ENCODE assay signal across 11 cellular contexts in the genomic region with DNA sequence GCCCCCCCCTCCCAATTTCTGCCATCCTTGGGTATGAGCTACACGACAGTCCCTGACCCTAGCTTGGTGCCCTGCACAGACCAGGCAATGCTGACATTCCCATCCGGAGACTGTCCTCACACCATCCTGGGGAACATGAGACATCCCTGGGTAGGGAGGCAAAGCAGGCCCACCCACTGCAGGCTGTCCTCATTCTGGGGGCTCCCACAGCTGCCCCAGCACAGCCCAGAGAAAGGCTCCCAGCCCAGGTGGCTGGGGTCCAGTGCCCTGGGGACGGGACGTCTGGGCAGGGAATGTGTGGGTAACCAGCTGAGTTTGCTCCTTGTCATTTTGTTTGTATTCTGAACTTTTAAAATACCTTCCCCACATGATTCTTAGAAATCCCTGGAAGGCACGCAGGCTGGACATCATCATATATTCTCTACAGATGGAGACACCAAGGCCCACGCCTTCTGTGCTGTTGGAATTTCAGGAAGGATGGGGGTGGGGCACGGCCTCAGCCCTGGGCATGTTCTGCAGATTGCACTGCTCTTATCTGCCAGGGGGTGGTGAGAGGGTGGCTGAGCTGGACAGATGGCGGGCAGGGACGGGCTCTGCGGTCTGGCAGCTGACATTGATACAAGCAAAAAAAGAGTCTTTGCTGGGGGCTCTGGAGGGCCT. TPM values are rescaled to one million over a fixed set of nuclear protein-coding genes. Genes with fewer than 3 reads are reported as not detected.
DNase-seq lines count a peak whose midpoint lies in the region; ATAC-seq and TF ChIP-seq lines count a peak whose summit lies in the region.
"Had no signal": no experiment of that assay in that cellular context is flagged by ENCODE, and none has a peak within 500 bp of the region (broad histone marks: within the 10 kb centered on the region; RNA-seq: fewer than 3 reads in every experiment).

No MANE protein-coding gene starts in this region.

- no peak overlapping the region for H3K27ac ChIP-seq in esophagus muscularis mucosa (replicated peaks in 1 of 4)

- WGBS in esophagus muscularis mucosa = 43% methylated on average over 9 of the region's 10 CpGs

- no peaks in the 10 kb centered on the region for H3K9me3 ChIP-seq in esophagus muscularis mucosa

- H3K4me1 ChIP-seq in esophagus muscularis mucosa = peaks cover 18 to 28% (median 24%) of the 10 kb centered on the region in 4 donors

- peaks cover 0 to 5% (median 4%) of the 10 kb centered on the region in 4 donors for H3K36me3 ChIP-seq in esophagus muscularis mucosa

- TF ChIP-seq EP300 in esophagus muscularis mucosa (IDR thresholded peaks at IDR 0.05) = no peak

- intact Hi-C loops in esophagus muscularis mucosa (cut with DNase I) = no loop called here

- H3K4me3 ChIP-seq in esophagus muscularis mucosa = no peak overlapping the region

- TF ChIP-seq CTCF in esophagus muscularis mucosa (IDR thresholded peaks at IDR 0.05) = peak in 1 of 3 experiments; percentile 18

- ATAC-seq in GM19023 (IDR thresholded peaks at IDR 0.05; ENCODE audit: unreplicated experiment) = no peak

- no peaks in the 10 kb centered on the region for H3K27me3 ChIP-seq in esophagus muscularis mucosa

- DNase-seq in DMS 273 treated with DMSO at 0.1 percent for 48 hours (lab: John Stamatoyannopoulos, UW) = peak; percentile 79
- DNase-seq in NCI-H524 treated with DMSO at 0.1 percent for 48 hours (lab: John Stamatoyannopoulos, UW) = peak; percentile 77
- DNase-seq in dedifferentiated amniotic fluid mesenchymal stem cell (ENCODE audit: extremely low spot score) = peak; percentile 45
- peak; percentile 80 for DNase-seq in myocyte (ENCODE audit: low read depth)
- DNase-seq in SKM-1 treated with dmso at 0.1 percent for 144 hours (lab: John Stamatoyannopoulos, UW; ENCODE audit: unreplicated experiment) = no peak
- DNase-seq in OCI-M2 (lab: John Stamatoyannopoulos, UW; ENCODE audit: unreplicated experiment) = no peak
- no peak for DNase-seq in esophagus muscularis mucosa (ENCODE audit: extremely low spot score)
- DNase-seq: activated T-cell treated with anti-CD3 and anti-CD28 coated beads, Interleukin-2, amount 50 U/mL, for 48 hours; NCI-H774; stimulated activated CD4-positive, alpha-beta T cell treated with anti-CD3 and anti-CD28 coated beads, Interleukin-15, amount 100 ng/mL, for 24 hours had no signal

- TF ChIP-seq POLR2A in esophagus muscularis mucosa (IDR thresholded peaks at IDR 0.05; ENCODE audit: low read depth) = no peak

RNA-seq across cellular contexts. Expression of gene LRRC75A, which starts 28.5 kb away (rescaled TPM):
- total RNA-seq in myocyte = 0.21 and 0.51 TPM in 2 replicates
- polyA plus RNA-seq in myocyte (2012) = 2.3 TPM
- total RNA-seq in esophagus muscularis mucosa = 1 to 10 TPM in 2 of 4 donors, under 1 TPM in 2; 0.83 to 3.5 (median 2.0) TPM

RNA-seq across cellular contexts. Expression of gene TRPV2, which starts 48.1 kb away (rescaled TPM):
- total RNA-seq in myocyte (13.1 and 16.1 TPM in 2 replicates), esophagus muscularis mucosa (10 to 100 TPM; 11.3 to 19.1 (median 17.7) TPM)
- polyA plus RNA-seq in myocyte (2012) = 30.3 TPM

Comparison
In these comparisons a context has a peak if more than half of its experiments do, and no peak if none do; other contexts are left out.
1. DNase-seq: peak in DMS 273 treated with DMSO at 0.1 percent for 48 hours (single experiment), NCI-H524 treated with DMSO at 0.1 percent for 48 hours (single experiment), dedifferentiated amniotic fluid mesenchymal stem cell (single experiment) and myocyte (single experiment); none in SKM-1 treated with dmso at 0.1 percent for 144 hours (single experiment), OCI-M2 (single experiment) and esophagus muscularis mucosa (single experiment).